In genomic region chr11:10293423-10294288, GRCh38 we compare ENCODE assay signal across 1 cellular context.
TF ChIP-seq lines count a peak whose summit lies in the region.

TSS of gene SBF2 (minus strand) at chr11:10294219. CDS start at chr11:10294069, 150 bp downstream.

TF ChIP-seq in HepG2, 621 proteins besides CTCF, POLR2A, EP300 and RAD21 (continued from another document and continues in another):
- TF ChIP-seq ZBTB4 (CRISPR knock-in tag; IDR thresholded peaks at IDR 0.05; ENCODE audit: borderline replicate concordance) = no peak
- peak; percentile 37; the same call in 1 of the 2 replicates for TF ChIP-seq KMT2B (CRISPR knock-in tag; IDR thresholded peaks at IDR 0.05)
- no peak for TF ChIP-seq ZBTB49 (CRISPR knock-in tag; IDR thresholded peaks at IDR 0.05; ENCODE audit: borderline replicate concordance)
- TF ChIP-seq BRCA1 (CRISPR knock-in tag; IDR thresholded peaks at IDR 0.05) = no peak
- no peak; the same call in 1 of the 2 replicates for TF ChIP-seq PRMT3 (CRISPR knock-in tag; IDR thresholded peaks at IDR 0.05; ENCODE audit: borderline replicate concordance, low read depth)
- TF ChIP-seq SAP130 (CRISPR knock-in tag; IDR thresholded peaks at IDR 0.05; ENCODE audit: low read depth) = peak; percentile 83
- TF ChIP-seq, protein P1, sequence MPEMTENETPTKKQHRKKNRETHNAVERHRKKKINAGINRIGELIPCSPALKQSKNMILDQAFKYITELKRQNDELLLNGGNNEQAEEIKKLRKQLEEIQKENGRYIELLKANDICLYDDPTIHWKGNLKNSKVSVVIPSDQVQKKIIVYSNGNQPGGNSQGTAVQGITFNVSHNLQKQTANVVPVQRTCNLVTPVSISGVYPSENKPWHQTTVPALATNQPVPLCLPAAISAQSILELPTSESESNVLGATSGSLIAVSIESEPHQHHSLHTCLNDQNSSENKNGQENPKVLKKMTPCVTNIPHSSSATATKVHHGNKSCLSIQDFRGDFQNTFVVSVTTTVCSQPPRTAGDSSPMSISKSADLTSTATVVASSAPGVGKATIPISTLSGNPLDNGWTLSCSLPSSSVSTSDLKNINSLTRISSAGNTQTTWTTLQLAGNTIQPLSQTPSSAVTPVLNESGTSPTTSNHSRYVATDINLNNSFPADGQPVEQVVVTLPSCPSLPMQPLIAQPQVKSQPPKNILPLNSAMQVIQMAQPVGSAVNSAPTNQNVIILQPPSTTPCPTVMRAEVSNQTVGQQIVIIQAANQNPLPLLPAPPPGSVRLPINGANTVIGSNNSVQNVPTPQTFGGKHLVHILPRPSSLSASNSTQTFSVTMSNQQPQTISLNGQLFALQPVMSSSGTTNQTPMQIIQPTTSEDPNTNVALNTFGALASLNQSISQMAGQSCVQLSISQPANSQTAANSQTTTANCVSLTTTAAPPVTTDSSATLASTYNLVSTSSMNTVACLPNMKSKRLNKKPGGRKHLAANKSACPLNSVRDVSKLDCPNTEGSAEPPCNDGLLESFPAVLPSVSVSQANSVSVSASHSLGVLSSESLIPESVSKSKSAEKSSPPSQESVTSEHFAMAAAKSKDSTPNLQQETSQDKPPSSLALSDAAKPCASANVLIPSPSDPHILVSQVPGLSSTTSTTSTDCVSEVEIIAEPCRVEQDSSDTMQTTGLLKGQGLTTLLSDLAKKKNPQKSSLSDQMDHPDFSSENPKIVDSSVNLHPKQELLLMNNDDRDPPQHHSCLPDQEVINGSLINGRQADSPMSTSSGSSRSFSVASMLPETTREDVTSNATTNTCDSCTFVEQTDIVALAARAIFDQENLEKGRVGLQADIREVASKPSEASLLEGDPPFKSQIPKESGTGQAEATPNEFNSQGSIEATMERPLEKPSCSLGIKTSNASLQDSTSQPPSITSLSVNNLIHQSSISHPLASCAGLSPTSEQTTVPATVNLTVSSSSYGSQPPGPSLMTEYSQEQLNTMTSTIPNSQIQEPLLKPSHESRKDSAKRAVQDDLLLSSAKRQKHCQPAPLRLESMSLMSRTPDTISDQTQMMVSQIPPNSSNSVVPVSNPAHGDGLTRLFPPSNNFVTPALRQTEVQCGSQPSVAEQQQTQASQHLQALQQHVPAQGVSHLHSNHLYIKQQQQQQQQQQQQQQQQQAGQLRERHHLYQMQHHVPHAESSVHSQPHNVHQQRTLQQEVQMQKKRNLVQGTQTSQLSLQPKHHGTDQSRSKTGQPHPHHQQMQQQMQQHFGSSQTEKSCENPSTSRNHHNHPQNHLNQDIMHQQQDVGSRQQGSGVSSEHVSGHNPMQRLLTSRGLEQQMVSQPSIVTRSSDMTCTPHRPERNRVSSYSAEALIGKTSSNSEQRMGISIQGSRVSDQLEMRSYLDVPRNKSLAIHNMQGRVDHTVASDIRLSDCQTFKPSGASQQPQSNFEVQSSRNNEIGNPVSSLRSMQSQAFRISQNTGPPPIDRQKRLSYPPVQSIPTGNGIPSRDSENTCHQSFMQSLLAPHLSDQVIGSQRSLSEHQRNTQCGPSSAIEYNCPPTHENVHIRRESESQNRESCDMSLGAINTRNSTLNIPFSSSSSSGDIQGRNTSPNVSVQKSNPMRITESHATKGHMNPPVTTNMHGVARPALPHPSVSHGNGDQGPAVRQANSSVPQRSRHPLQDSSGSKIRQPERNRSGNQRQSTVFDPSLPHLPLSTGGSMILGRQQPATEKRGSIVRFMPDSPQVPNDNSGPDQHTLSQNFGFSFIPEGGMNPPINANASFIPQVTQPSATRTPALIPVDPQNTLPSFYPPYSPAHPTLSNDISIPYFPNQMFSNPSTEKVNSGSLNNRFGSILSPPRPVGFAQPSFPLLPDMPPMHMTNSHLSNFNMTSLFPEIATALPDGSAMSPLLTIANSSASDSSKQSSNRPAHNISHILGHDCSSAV (CRISPR knock-in tag; IDR thresholded peaks at IDR 0.05; ENCODE audit: borderline replicate concordance) = no peak
- TF ChIP-seq, protein P2, sequence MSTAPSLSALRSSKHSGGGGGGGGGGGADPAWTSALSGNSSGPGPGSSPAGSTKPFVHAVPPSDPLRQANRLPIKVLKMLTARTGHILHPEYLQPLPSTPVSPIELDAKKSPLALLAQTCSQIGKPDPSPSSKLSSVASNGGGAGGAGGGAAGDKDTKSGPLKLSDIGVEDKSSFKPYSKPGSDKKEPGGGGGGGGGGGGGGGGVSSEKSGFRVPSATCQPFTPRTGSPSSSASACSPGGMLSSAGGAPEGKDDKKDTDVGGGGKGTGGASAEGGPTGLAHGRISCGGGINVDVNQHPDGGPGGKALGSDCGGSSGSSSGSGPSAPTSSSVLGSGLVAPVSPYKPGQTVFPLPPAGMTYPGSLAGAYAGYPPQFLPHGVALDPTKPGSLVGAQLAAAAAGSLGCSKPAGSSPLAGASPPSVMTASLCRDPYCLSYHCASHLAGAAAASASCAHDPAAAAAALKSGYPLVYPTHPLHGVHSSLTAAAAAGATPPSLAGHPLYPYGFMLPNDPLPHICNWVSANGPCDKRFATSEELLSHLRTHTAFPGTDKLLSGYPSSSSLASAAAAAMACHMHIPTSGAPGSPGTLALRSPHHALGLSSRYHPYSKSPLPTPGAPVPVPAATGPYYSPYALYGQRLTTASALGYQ (CRISPR knock-in tag; IDR thresholded peaks at IDR 0.05) = no peak
- TF ChIP-seq GATAD2A (CRISPR knock-in tag; IDR thresholded peaks at IDR 0.05) = peak; percentile 47
- TF ChIP-seq PAX8 (CRISPR knock-in tag; IDR thresholded peaks at IDR 0.05; ENCODE audit: borderline replicate concordance) = no peak; the same call in 1 of the 2 replicates
- no peak for TF ChIP-seq ZNF746 (CRISPR knock-in tag; IDR thresholded peaks at IDR 0.05)
- TF ChIP-seq POGZ (CRISPR knock-in tag; IDR thresholded peaks at IDR 0.05) = peak; percentile 47; the same call in 1 of the 2 replicates
- 0 out of 2 replicates have a peak, but pooled peaks have one; percentile 4 for TF ChIP-seq ARID2 (CRISPR knock-in tag; IDR thresholded peaks at IDR 0.05; ENCODE audit: borderline replicate concordance)
- TF ChIP-seq KLF6 (CRISPR knock-in tag; IDR thresholded peaks at IDR 0.05) = peak; percentile 80
- no peak for TF ChIP-seq ZNF674 (CRISPR knock-in tag; IDR thresholded peaks at IDR 0.05; ENCODE audit: low read depth)
- TF ChIP-seq ZBTB26 (CRISPR knock-in tag; IDR thresholded peaks at IDR 0.05; ENCODE audit: borderline replicate concordance) = peak; percentile 47; the same call in 1 of the 2 replicates
- TF ChIP-seq SNRNP70 (IDR thresholded peaks at IDR 0.05; ENCODE audit: low read depth, low read length) = no peak
- no peak for TF ChIP-seq CC2D1A (CRISPR knock-in tag; IDR thresholded peaks at IDR 0.05)
- TF ChIP-seq PHF8 (CRISPR knock-in tag; IDR thresholded peaks at IDR 0.05) = peak; percentile 70
- peak; percentile 93 for TF ChIP-seq YY1 (IDR thresholded peaks at IDR 0.05; ENCODE audit: insufficient read depth, insufficient replicate concordance, low read depth, low read length)
- TF ChIP-seq ATF2 (CRISPR knock-in tag; IDR thresholded peaks at IDR 0.05) = 0 out of 2 replicates have a peak, but pooled peaks have one; percentile 39
- no peak for TF ChIP-seq RFX1 (IDR thresholded peaks at IDR 0.05)
- no peak for TF ChIP-seq CEBPG (CRISPR knock-in tag; IDR thresholded peaks at IDR 0.05)
- TF ChIP-seq CBFB (CRISPR knock-in tag; IDR thresholded peaks at IDR 0.05) = no peak
- peak; percentile 18; the same call in 1 of the 2 replicates for TF ChIP-seq ZNF331 (CRISPR knock-in tag; IDR thresholded peaks at IDR 0.05)
- no peak for TF ChIP-seq NBN (conservative IDR thresholded peaks at IDR 0.05)
- TF ChIP-seq, protein P3, sequence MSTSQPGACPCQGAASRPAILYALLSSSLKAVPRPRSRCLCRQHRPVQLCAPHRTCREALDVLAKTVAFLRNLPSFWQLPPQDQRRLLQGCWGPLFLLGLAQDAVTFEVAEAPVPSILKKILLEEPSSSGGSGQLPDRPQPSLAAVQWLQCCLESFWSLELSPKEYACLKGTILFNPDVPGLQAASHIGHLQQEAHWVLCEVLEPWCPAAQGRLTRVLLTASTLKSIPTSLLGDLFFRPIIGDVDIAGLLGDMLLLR (CRISPR knock-in tag; IDR thresholded peaks at IDR 0.05) = no peak
- TF ChIP-seq ZNF552 (CRISPR knock-in tag; IDR thresholded peaks at IDR 0.05; ENCODE audit: borderline replicate concordance) = no peak
- TF ChIP-seq ESRRA (CRISPR knock-in tag; IDR thresholded peaks at IDR 0.05; ENCODE audit: low read depth) = no peak
- TF ChIP-seq, protein P4, sequence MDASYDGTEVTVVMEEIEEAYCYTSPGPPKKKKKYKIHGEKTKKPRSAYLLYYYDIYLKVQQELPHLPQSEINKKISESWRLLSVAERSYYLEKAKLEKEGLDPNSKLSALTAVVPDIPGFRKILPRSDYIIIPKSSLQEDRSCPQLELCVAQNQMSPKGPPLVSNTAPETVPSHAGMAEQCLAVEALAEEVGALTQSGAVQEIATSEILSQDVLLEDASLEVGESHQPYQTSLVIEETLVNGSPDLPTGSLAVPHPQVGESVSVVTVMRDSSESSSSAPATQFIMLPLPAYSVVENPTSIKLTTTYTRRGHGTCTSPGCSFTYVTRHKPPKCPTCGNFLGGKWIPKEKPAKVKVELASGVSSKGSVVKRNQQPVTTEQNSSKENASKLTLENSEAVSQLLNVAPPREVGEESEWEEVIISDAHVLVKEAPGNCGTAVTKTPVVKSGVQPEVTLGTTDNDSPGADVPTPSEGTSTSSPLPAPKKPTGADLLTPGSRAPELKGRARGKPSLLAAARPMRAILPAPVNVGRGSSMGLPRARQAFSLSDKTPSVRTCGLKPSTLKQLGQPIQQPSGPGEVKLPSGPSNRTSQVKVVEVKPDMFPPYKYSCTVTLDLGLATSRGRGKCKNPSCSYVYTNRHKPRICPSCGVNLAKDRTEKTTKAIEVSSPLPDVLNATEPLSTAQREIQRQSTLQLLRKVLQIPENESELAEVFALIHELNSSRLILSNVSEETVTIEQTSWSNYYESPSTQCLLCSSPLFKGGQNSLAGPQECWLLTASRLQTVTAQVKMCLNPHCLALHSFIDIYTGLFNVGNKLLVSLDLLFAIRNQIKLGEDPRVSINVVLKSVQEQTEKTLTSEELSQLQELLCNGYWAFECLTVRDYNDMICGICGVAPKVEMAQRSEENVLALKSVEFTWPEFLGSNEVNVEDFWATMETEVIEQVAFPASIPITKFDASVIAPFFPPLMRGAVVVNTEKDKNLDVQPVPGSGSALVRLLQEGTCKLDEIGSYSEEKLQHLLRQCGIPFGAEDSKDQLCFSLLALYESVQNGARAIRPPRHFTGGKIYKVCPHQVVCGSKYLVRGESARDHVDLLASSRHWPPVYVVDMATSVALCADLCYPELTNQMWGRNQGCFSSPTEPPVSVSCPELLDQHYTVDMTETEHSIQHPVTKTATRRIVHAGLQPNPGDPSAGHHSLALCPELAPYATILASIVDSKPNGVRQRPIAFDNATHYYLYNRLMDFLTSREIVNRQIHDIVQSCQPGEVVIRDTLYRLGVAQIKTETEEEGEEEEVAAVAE (CRISPR knock-in tag; IDR thresholded peaks at IDR 0.05; ENCODE audit: borderline replicate concordance) = no peak
- no peak for TF ChIP-seq ZNF33B (CRISPR knock-in tag; IDR thresholded peaks at IDR 0.05)
- TF ChIP-seq BCL6 (CRISPR knock-in tag; IDR thresholded peaks at IDR 0.05) = peak; percentile 84
- peak; percentile 60 for TF ChIP-seq GABPB1 (CRISPR knock-in tag; IDR thresholded peaks at IDR 0.05)
- TF ChIP-seq ZNF496 (CRISPR knock-in tag; IDR thresholded peaks at IDR 0.05; ENCODE audit: insufficient replicate concordance) = no peak
